In the genomic region with DNA sequence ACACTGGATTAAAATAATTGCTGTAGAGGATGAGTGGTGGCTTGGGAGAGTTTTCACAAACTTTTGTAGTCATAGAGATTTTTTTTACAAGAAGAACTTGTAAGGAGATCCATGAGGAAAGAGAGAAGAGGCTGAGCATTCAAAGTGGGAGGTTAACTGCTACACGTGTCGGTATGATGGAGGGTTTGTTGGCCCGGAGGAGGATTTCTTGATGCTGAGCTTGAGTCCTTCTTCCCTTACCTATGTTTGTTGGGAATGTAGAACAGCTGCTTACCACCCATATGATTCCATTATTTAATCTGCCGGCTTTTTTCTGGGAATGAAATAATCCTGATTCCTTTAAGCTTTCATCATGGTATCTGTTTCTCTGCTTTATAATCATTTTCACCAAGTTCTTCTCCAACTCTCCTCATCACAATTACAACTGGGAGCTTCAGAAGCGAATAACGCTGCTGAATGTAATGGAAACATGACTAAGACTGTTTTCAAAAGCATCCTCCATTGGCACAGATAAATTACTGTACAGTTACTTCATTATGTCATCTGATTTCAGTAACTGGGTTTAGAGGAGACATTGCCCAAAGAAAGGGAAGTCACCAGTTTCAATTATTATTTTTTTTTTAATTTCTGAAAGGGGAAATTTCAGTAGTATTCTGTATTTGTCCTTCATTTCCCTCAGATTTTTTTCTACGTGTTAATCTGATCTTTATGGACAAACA, we compare ENCODE assay signal across 24 cellular contexts.
"Had no signal": no experiment of that assay in that cellular context is flagged by ENCODE, and none has a peak within 500 bp of the region (broad histone marks: within the 10 kb centered on the region; RNA-seq: fewer than 3 reads in every experiment).

No MANE protein-coding gene starts in this region.

- H3K27ac ChIP-seq: brain microvascular endothelial cell, hepatocyte, lower lobe of right lung, tibial nerve, uterus, VCaP had no signal

- DNase-seq: activated CD4-positive, alpha-beta T cell treated with anti-CD3 and anti-CD28 coated beads, Interleukin-2, amount 50 U/mL, for 1 hour; activated CD4-positive, CD25-positive, alpha-beta regulatory T cell treated with anti-CD3 and anti-CD28 coated beads, Interleukin-2, amount 50 U/mL, for 72 hours; activated CD8-positive, alpha-beta memory T cell treated with anti-CD3 and anti-CD28 coated beads, Interleukin-2, amount 50 U/mL, for 48 hours; activated effector memory CD4-positive, alpha-beta T cell treated with Interleukin-2 at 50 U/mL for 16 hours; activated naive CD4-positive, alpha-beta T cell treated with anti-CD3 and anti-CD28 coated beads, Interleukin-2, amount 50 U/mL, for 16 hours; activated T-cell treated with anti-CD3 and anti-CD28 coated beads, Interleukin-2, amount 50 U/mL, for 48 hours; aorta; brain microvascular endothelial cell; effector CD4-positive, alpha-beta T cell; left cardiac atrium; lower lobe of right lung; nucleus accumbens; posterior cingulate gyrus; retina; stimulated activated CD4-positive, alpha-beta T cell treated with anti-CD3 and anti-CD28 coated beads, Interleukin-12 subunit alpha, Interleukin-12 subunit beta, amount 100 ng/mL, for 4 hours; stimulated activated CD4-positive, alpha-beta T cell treated with anti-CD3 and anti-CD28 coated beads, Interleukin-1b, Interleukin-23, amount 100 ng/mL, for 48 hours; stimulated activated naive CD4-positive, alpha-beta T cell treated with Interleukin-2 at 50 U/mL for 16 hours; T-helper 1 cell; T1000; uterus had no signal

- H3K4me3 ChIP-seq: hepatocyte, lower lobe of right lung, tibial nerve, uterus had no signal

- H3K9me3 ChIP-seq: lower lobe of right lung, tibial nerve, uterus had no signal

- H3K4me1 ChIP-seq: tibial nerve, uterus had no signal

- H3K27me3 ChIP-seq: brain microvascular endothelial cell, hepatocyte, tibial nerve, uterus had no signal

- H3K36me3 Mint-ChIP-seq: natural killer cell treated with Interleukin-12 subunit alpha and Interleukin-12 subunit beta and Interleukin-15 and Interleukin-18, amount 100 ng/mL, for 72 hours had no signal

- H3K79me2 ChIP-seq: hepatocyte had no signal

- H3K4me3 Mint-ChIP-seq: natural killer cell treated with Interleukin-12 subunit alpha and Interleukin-12 subunit beta and Interleukin-15 and Interleukin-18, amount 100 ng/mL, for 72 hours had no signal

- ATAC-seq: natural killer cell treated with Interleukin-12 subunit alpha and Interleukin-12 subunit beta and Interleukin-15 and Interleukin-18, amount 100 ng/mL, for 72 hours had no signal

- H3K36me3 ChIP-seq: brain microvascular endothelial cell, lower lobe of right lung, tibial nerve, uterus had no signal

- H3K4me2 ChIP-seq: hepatocyte had no signal

- H3K27ac Mint-ChIP-seq: natural killer cell treated with Interleukin-12 subunit alpha and Interleukin-12 subunit beta and Interleukin-15 and Interleukin-18, amount 100 ng/mL, for 72 hours had no signal

- H2AFZ ChIP-seq: hepatocyte had no signal
